Comparison of ENCODE assay signal across 2 cellular contexts in genomic region chr22:43387815-43388214, GRCh38.
A peak's percentile ranks its signal among the peaks of the same experiment; 100 is the strongest.
TF ChIP-seq lines count a peak whose summit lies in the region.

No MANE protein-coding gene starts in this region.

TF ChIP-seq in A549, 52 proteins besides CTCF, POLR2A, EP300 and RAD21:
- TF ChIP-seq BCL3 (IDR thresholded peaks at IDR 0.05): no peak
- no peak for TF ChIP-seq EHF (CRISPR knock-in tag; IDR thresholded peaks at IDR 0.05)
- TF ChIP-seq ZFP36 (IDR thresholded peaks at IDR 0.05; ENCODE audit: borderline replicate concordance, partially characterized antibody): peak; percentile 53
- TF ChIP-seq MAZ (IDR thresholded peaks at IDR 0.05; ENCODE audit: borderline replicate concordance, low read depth, low read length): no peak
- TF ChIP-seq RARB (CRISPR knock-in tag; IDR thresholded peaks at IDR 0.05): no peak

TF ChIP-seq in H1, 55 proteins besides CTCF, POLR2A, EP300 and RAD21:
- TF ChIP-seq CHD1 (IDR thresholded peaks at IDR 0.05; ENCODE audit: low read depth, low read length) (no peak), JUND (IDR thresholded peaks at IDR 0.05; ENCODE audit: low read length) (no peak), KDM1A (IDR thresholded peaks at IDR 0.05; ENCODE audit: borderline replicate concordance, low read length) (0 out of 2 replicates have a peak, but pooled peaks have one; percentile 13)
